19 cellular contexts compared by ENCODE assay signal in the genomic region with DNA sequence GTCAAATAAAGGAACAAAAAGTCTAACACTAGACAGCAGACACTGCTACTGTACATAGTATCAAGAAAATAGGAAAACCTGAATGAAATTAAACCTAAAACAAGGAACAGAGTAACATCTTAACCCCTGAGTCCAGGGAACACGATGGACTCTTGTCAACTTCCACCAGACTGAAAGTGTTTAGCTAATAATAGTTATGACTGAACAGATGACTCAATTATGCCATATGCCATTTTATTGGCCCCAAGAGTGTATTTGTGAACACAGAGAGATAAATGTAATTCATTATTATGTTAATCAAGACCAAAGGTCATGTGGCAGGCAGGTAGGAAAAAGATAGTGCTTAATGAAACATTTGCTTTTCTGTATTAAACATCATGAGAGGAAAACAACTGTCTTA. TPM values are rescaled to one million over a fixed set of nuclear protein-coding genes. Genes with fewer than 3 reads are reported as not detected.
"Had no signal": no experiment of that assay in that cellular context is flagged by ENCODE, and none has a peak within 500 bp of the region (broad histone marks: within the 10 kb centered on the region; RNA-seq: fewer than 3 reads in every experiment).

No MANE protein-coding gene starts in this region.

- H3K4me1 Mint-ChIP-seq: stimulated activated naive CD8-positive, alpha-beta T cell treated with anti-CD3 and anti-CD28 coated beads, Interleukin-15, amount 100 ng/mL, for 72 hours had no signal

- H3K27me3 Mint-ChIP-seq: stimulated activated naive CD8-positive, alpha-beta T cell treated with anti-CD3 and anti-CD28 coated beads, Interleukin-15, amount 100 ng/mL, for 72 hours had no signal

- H3K4me3 Mint-ChIP-seq: activated T-cell treated with anti-CD3 and anti-CD28 coated beads, Interleukin-2, amount 50 U/mL, for 24 hours; natural killer cell treated with Interleukin-12 subunit alpha and Interleukin-12 subunit beta and Interleukin-15 and Interleukin-18, amount 100 ng/mL, for 72 hours; stimulated activated naive CD8-positive, alpha-beta T cell treated with anti-CD3 and anti-CD28 coated beads, Interleukin-15, amount 100 ng/mL, for 72 hours had no signal

- H3K36me3 Mint-ChIP-seq: activated naive CD4-positive, alpha-beta T cell treated with anti-CD3 and anti-CD28 coated beads, Interleukin-2, amount 50 U/mL, for 72 hours; natural killer cell treated with Interleukin-12 subunit alpha and Interleukin-12 subunit beta and Interleukin-15 and Interleukin-18, amount 100 ng/mL, for 72 hours had no signal

- H3K27ac Mint-ChIP-seq: activated naive CD4-positive, alpha-beta T cell treated with anti-CD3 and anti-CD28 coated beads, Interleukin-2, amount 50 U/mL, for 72 hours; activated T-cell treated with anti-CD3 and anti-CD28 coated beads, Interleukin-2, amount 50 U/mL, for 24 hours; natural killer cell treated with Interleukin-12 subunit alpha and Interleukin-12 subunit beta and Interleukin-15 and Interleukin-18, amount 100 ng/mL, for 72 hours; stimulated activated naive CD8-positive, alpha-beta T cell treated with anti-CD3 and anti-CD28 coated beads, Interleukin-15, amount 100 ng/mL, for 72 hours had no signal

- H3K9me3 Mint-ChIP-seq: activated naive CD4-positive, alpha-beta T cell treated with anti-CD3 and anti-CD28 coated beads, Interleukin-2, amount 50 U/mL, for 72 hours; activated T-cell treated with anti-CD3 and anti-CD28 coated beads, Interleukin-2, amount 50 U/mL, for 24 hours; natural killer cell treated with Interleukin-12 subunit alpha and Interleukin-12 subunit beta and Interleukin-15 and Interleukin-18, amount 100 ng/mL, for 72 hours; stimulated activated naive CD8-positive, alpha-beta T cell treated with anti-CD3 and anti-CD28 coated beads, Interleukin-15, amount 100 ng/mL, for 72 hours had no signal

- ATAC-seq: activated naive CD4-positive, alpha-beta T cell treated with anti-CD3 and anti-CD28 coated beads, Interleukin-2, amount 50 U/mL, for 72 hours; esophagus mucosa; natural killer cell treated with Interleukin-12 subunit alpha and Interleukin-12 subunit beta and Interleukin-15 and Interleukin-18, amount 100 ng/mL, for 72 hours; stimulated activated naive CD8-positive, alpha-beta T cell treated with anti-CD3 and anti-CD28 coated beads, Interleukin-15, amount 100 ng/mL, for 72 hours had no signal

- DNase-seq: activated CD4-positive, alpha-beta T cell treated with anti-CD3 and anti-CD28 coated beads, Interleukin-2, amount 50 U/mL, for 4 hours; activated CD4-positive, CD25-positive, alpha-beta regulatory T cell treated with anti-CD3 and anti-CD28 coated beads, Interleukin-2, amount 50 U/mL, for 72 hours; activated effector memory CD4-positive, alpha-beta T cell treated with anti-CD3 and anti-CD28 coated beads, Interleukin-2, amount 50 U/mL, for 16 hours; activated T-cell treated with anti-CD3 and anti-CD28 coated beads, Interleukin-2, amount 50 U/mL, for 24 hours; anterior cingulate cortex; glutamatergic neuron; mammary epithelial cell; nucleus accumbens; stimulated activated CD4-positive, alpha-beta T cell treated with anti-CD3 and anti-CD28 coated beads, Interleukin-4, amount 100 ng/mL, for 24 hours; stimulated activated naive CD8-positive, alpha-beta T cell treated with anti-CD3 and anti-CD28 coated beads, Interleukin-15, amount 100 ng/mL, for 72 hours; T-helper 9 cell; testis had no signal

- FAIRE-seq: endometrium, urothelium cell line had no signal

RNA-seq across cellular contexts. Expression of gene NYAP2, which starts 58.0 kb away (rescaled TPM):
- total RNA-seq: dermis microvascular lymphatic vessel endothelial cell; fibroblast of villous mesenchyme; mammary epithelial cell; natural killer cell treated with Interleukin-12 subunit alpha and Interleukin-12 subunit beta and Interleukin-15 and Interleukin-18, amount 100 ng/mL, for 72 hours had no signal
